In the genomic region with DNA sequence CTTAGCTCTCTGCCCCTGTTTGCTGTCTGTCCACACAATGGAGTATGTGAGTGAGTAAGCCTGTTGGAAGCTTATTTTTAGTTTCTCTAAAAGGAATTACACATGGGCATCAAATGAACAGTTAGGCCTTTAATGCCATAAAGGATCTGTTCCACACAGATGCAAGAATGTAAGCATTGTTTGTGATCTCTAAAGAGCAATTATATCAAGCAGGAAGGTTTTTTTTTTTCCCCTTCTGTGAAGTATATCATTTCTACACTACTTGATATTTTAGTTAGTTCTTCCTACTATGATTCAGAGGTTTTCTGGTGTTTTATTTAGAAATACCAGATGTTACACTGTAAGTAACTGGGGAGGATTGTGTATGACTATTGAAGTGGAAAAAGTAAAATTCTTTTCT, we compare ENCODE assay signal across 1 cellular context.
TF ChIP-seq lines count a peak whose summit lies in the region.

No MANE protein-coding gene starts in this region.

TF ChIP-seq in WTC11, 78 proteins besides CTCF, POLR2A, EP300 and RAD21 (continued from another document):
- no peak for TF ChIP-seq AR (CRISPR knock-in tag; IDR thresholded peaks at IDR 0.05)
- no peak for TF ChIP-seq ZNF281 (CRISPR knock-in tag; IDR thresholded peaks at IDR 0.05)
- TF ChIP-seq, protein P1, sequence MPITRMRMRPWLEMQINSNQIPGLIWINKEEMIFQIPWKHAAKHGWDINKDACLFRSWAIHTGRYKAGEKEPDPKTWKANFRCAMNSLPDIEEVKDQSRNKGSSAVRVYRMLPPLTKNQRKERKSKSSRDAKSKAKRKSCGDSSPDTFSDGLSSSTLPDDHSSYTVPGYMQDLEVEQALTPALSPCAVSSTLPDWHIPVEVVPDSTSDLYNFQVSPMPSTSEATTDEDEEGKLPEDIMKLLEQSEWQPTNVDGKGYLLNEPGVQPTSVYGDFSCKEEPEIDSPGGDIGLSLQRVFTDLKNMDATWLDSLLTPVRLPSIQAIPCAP (CRISPR knock-in tag; IDR thresholded peaks at IDR 0.05), result no peak
- no peak for TF ChIP-seq USF2 (CRISPR knock-in tag; IDR thresholded peaks at IDR 0.05)
